Comparison of ENCODE assay signal across 14 cellular contexts in genomic region chr5:138552700-138553099, GRCh38.
"Had no signal": no experiment of that assay in that cellular context is flagged by ENCODE, and none has a peak within 500 bp of the region (broad histone marks: within the 10 kb centered on the region; RNA-seq: fewer than 3 reads in every experiment).

No MANE protein-coding gene starts in this region.

- DNase-seq: activated CD4-positive, alpha-beta T cell treated with anti-CD3 and anti-CD28 coated beads, Interleukin-2, amount 50 U/mL, for 48 hours; activated CD4-positive, CD25-positive, alpha-beta regulatory T cell treated with anti-CD3 and anti-CD28 coated beads, Interleukin-2, amount 50 U/mL, for 72 hours; activated effector memory CD4-positive, alpha-beta T cell treated with anti-CD3 and anti-CD28 coated beads, Interleukin-2, amount 50 U/mL, for 16 hours; activated T-cell treated with anti-CD3 and anti-CD28 coated beads, Interleukin-2, amount 50 U/mL, for 48 hours; central memory CD4-positive, alpha-beta T cell; colonic mucosa; left colon; midbrain; ovary; stimulated activated naive CD4-positive, alpha-beta T cell; T1000; trophoblast cell had no signal

- H3K9me3 ChIP-seq: colonic mucosa, ovary had no signal

- H3K36me3 ChIP-seq: ovary had no signal

- ATAC-seq: left colon had no signal

- H3K9ac ChIP-seq: neural progenitor cell had no signal

- H3K4me2 ChIP-seq: neural progenitor cell had no signal

- H3K4me1 ChIP-seq: colonic mucosa, neural progenitor cell had no signal

- H3K4me3 ChIP-seq: colonic mucosa, lung, neural progenitor cell, ovary had no signal

- H2AFZ ChIP-seq: neural progenitor cell had no signal

- H3K27ac ChIP-seq: colonic mucosa, ovary had no signal

- H3K27me3 ChIP-seq: colonic mucosa, neural progenitor cell, ovary had no signal
